In the genomic region with DNA sequence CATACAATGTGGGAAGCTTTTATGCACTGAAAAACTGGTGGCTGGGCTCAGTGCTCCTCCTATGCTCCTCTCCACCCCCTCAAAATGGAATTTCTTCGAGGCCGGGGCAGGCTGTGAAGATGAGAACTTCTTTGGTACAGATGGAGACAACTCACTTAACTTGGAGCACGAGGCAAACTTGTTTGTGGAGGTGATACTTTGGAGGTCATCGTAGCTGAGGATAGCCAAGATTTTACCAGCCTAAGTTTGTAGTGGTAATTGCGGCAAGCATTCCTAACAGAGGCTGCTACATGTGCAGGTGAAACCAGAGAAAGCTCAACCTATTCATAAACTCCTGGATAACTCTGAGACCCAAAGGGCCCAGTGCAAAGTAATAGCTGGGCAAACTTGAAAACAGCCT, we compare ENCODE assay signal across 18 cellular contexts. TPM values are rescaled to one million over a fixed set of nuclear protein-coding genes. Genes with fewer than 3 reads are reported as not detected.
DNase-seq lines count a peak whose midpoint lies in the region; ATAC-seq and TF ChIP-seq lines count a peak whose summit lies in the region.
"Had no signal": no experiment of that assay in that cellular context is flagged by ENCODE, and none has a peak within 500 bp of the region (broad histone marks: within the 10 kb centered on the region; RNA-seq: fewer than 3 reads in every experiment).

No MANE protein-coding gene starts in this region.

- no peaks in the 10 kb centered on the region for H3K4me1 ChIP-seq in right atrium auricular region
- no peaks in the 10 kb centered on the region for H3K4me1 ChIP-seq in foreskin keratinocyte
- H3K4me1 ChIP-seq: BE2C had no signal

- H3K27me3 ChIP-seq in right atrium auricular region (no peaks in the 10 kb centered on the region), foreskin keratinocyte (no peaks in the 10 kb centered on the region)
- H3K27me3 ChIP-seq: BE2C had no signal

- H3K27ac ChIP-seq in right atrium auricular region: no peak overlapping the region
- no peak overlapping the region for H3K27ac ChIP-seq in foreskin keratinocyte

- peaks cover 7% of the 10 kb centered on the region for H3K4me1 Mint-ChIP-seq in T-helper 17 cell
- peaks cover 3% of the 10 kb centered on the region for H3K4me1 Mint-ChIP-seq in memory B cell
- H3K4me1 Mint-ChIP-seq in progenitor cell of endocrine pancreas (ENCODE audit: low read depth): no peaks in the 10 kb centered on the region

- DNase-seq in Right ventricle myocardium superior (no peak), right atrium auricular region (ENCODE audit: low spot score) (no peak), T-helper 17 cell (no peak), memory B cell (ENCODE audit: low spot score in 2 of 2) (no peak), progenitor cell of endocrine pancreas (ENCODE audit: low spot score, unreplicated experiment) (no peak), NCI-H2029 (lab: John Stamatoyannopoulos, UW) (no peak), foreskin keratinocyte (no peak)
- DNase-seq: ACHN; BE2C; C1 segment of cervical spinal cord; CD4-positive, CD25-positive, alpha-beta regulatory T cell; CD8-positive, alpha-beta memory T cell; COR-L47; GOT3 had no signal

- no peaks in the 10 kb centered on the region for H3K9me3 Mint-ChIP-seq in memory B cell
- H3K9me3 Mint-ChIP-seq in progenitor cell of endocrine pancreas (ENCODE audit: low read depth): no peaks in the 10 kb centered on the region
- H3K9me3 Mint-ChIP-seq: CD4-positive, CD25-positive, alpha-beta regulatory T cell; CD8-positive, alpha-beta memory T cell; IgD-negative memory B cell had no signal

- no peak overlapping the region for H3K4me3 ChIP-seq in right atrium auricular region
- H3K4me3 ChIP-seq: HAP-1 had no signal

- H3K4me3 Mint-ChIP-seq in T-helper 17 cell (no peak overlapping the region), memory B cell (no peak overlapping the region), progenitor cell of endocrine pancreas (ENCODE audit: low read depth) (no peak overlapping the region)
- H3K4me3 Mint-ChIP-seq: CD4-positive, CD25-positive, alpha-beta regulatory T cell; CD8-positive, alpha-beta memory T cell; IgD-negative memory B cell had no signal

- intact Hi-C loops in Right ventricle myocardium superior (cut with DNase I): no loop called here

- peak overlapping the region; percentile 45 for H3K27ac Mint-ChIP-seq in T-helper 17 cell
- peak overlapping the region; percentile 6 for H3K27ac Mint-ChIP-seq in memory B cell
- peak overlapping the region; percentile 22 for H3K27ac Mint-ChIP-seq in progenitor cell of endocrine pancreas

- peaks cover 12% of the 10 kb centered on the region for H3K36me3 Mint-ChIP-seq in T-helper 17 cell (ENCODE audit: low read depth)
- peaks cover 35% of the 10 kb centered on the region for H3K36me3 Mint-ChIP-seq in memory B cell
- peaks cover 26% of the 10 kb centered on the region for H3K36me3 Mint-ChIP-seq in progenitor cell of endocrine pancreas (ENCODE audit: insufficient read depth)

- no peak for TF ChIP-seq CTCF in right atrium auricular region (IDR thresholded peaks at IDR 0.05)
- no peak for TF ChIP-seq CTCF in progenitor cell of endocrine pancreas (IDR thresholded peaks at IDR 0.05; ENCODE audit: unreplicated experiment)
- TF ChIP-seq CTCF in foreskin keratinocyte (conservative IDR thresholded peaks at IDR 0.05): no peak

- ATAC-seq in Right ventricle myocardium superior (ENCODE audit: poor library complexity): peak; percentile 56
- ATAC-seq in T-helper 17 cell: no peak
- ATAC-seq in memory B cell (ENCODE audit: low read depth): no peak
- ATAC-seq in GM18861 (IDR thresholded peaks at IDR 0.05; ENCODE audit: unreplicated experiment): no peak
- no peak for ATAC-seq in foreskin keratinocyte
- ATAC-seq: HepG2 had no signal

- H3K27me3 Mint-ChIP-seq in T-helper 17 cell: no peaks in the 10 kb centered on the region
- H3K27me3 Mint-ChIP-seq in memory B cell: no peaks in the 10 kb centered on the region
- H3K27me3 Mint-ChIP-seq in progenitor cell of endocrine pancreas: no peaks in the 10 kb centered on the region
- H3K27me3 Mint-ChIP-seq: CD4-positive, CD25-positive, alpha-beta regulatory T cell; CD8-positive, alpha-beta memory T cell; IgD-negative memory B cell had no signal

- peaks cover 91% of the 10 kb centered on the region for H3K36me3 ChIP-seq in right atrium auricular region

- H3K9me3 ChIP-seq in right atrium auricular region: no peaks in the 10 kb centered on the region
- no peaks in the 10 kb centered on the region for H3K9me3 ChIP-seq in T-helper 17 cell (ENCODE audit: control insufficient read depth, low read length, poor library complexity, severe bottlenecking)
- H3K9me3 ChIP-seq: BE2C, HAP-1 had no signal

RNA-seq across cellular contexts. Expression of a gene that starts 13.6 kb away (rescaled TPM):
- total RNA-seq in Right ventricle myocardium superior (484 TPM), right atrium auricular region (100 to 1,000 TPM; 183 to 388 TPM), T-helper 17 cell (10 to 100 TPM; 30.9 to 35.2 TPM), progenitor cell of endocrine pancreas (71.6 and 77.6 TPM in 2 replicates), foreskin keratinocyte (74.4 and 76.6 TPM in 2 replicates)
- polyA plus RNA-seq in foreskin keratinocyte: 26.8 and 32.7 TPM in 2 replicates

RNA-seq across cellular contexts. Expression of a gene that starts 14.0 kb away (rescaled TPM):
- total RNA-seq in Right ventricle myocardium superior (257 TPM), right atrium auricular region (100 to 1,000 TPM; 212 to 254 TPM), T-helper 17 cell (100 to 1,000 TPM; 881 to 966 TPM), progenitor cell of endocrine pancreas (453 and 492 TPM in 2 replicates), foreskin keratinocyte (774 and 849 TPM in 2 replicates)
- 1,014 and 1,071 TPM in 2 replicates for polyA plus RNA-seq in foreskin keratinocyte

RNA-seq across cellular contexts. Expression of a gene that starts 59.7 kb away (rescaled TPM):
- 11.8 TPM for total RNA-seq in Right ventricle myocardium superior
- 10 to 100 TPM; 10.2 to 12.9 TPM for total RNA-seq in right atrium auricular region
- 10 to 100 TPM; 52.7 to 53.0 TPM for total RNA-seq in T-helper 17 cell
- 25.2 and 26.3 TPM in 2 replicates for total RNA-seq in progenitor cell of endocrine pancreas
- total RNA-seq in foreskin keratinocyte: 9.4 and 10.2 TPM in 2 replicates
- 0.79 and 0.82 TPM in 2 replicates for polyA plus RNA-seq in foreskin keratinocyte
